Comparison of ENCODE assay signal across 12 cellular contexts in the genomic region with DNA sequence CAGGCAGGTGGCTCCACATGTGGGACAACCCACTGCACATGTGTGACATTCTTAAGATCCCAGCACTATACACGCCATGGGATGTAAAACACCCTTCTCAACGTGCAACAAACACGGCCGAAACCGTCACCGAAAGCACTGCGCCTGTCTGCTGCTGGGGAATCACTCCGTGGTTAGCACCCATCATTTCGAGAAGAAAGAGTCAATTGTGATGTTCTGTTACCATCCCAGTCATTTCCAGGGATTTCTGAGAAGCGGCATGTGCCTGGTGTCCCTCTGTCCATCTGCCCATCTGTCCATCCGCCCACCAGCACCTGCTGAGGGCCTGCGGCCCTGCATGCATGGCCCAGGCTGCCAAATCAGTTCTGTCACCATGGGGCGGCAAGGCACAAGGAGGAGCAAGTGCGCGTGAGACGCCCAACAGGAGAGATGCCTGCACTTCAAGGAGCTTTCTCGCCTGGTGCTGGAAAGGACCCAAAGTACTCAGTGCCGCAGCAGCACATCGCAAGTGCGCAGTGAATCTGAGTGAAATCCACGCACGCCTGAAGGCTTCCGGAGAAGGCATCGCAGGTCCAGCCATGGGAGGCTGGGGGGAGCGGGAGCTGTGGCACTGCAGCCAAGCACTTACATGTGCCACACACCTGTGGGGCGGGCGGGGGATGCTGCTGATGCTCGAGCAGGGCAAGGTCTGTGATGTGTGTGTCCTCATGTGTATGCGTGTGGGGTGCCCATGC. TPM values are rescaled to one million over a fixed set of nuclear protein-coding genes. Genes with fewer than 3 reads are reported as not detected.
A peak's percentile ranks its signal among the peaks of the same experiment; 100 is the strongest.
DNase-seq lines count a peak whose midpoint lies in the region; ATAC-seq and TF ChIP-seq lines count a peak whose summit lies in the region.
"Had no signal": no experiment of that assay in that cellular context is flagged by ENCODE, and none has a peak within 500 bp of the region (broad histone marks: within the 10 kb centered on the region; RNA-seq: fewer than 3 reads in every experiment).

No MANE protein-coding gene starts in this region.

- TF ChIP-seq POLR2A in GM15510 (IDR thresholded peaks at IDR 0.05; ENCODE audit: borderline replicate concordance, extremely low read depth, insufficient read length): peak; percentile 18
- TF ChIP-seq POLR2A in spleen (IDR thresholded peaks at IDR 0.05): no peak
- no peak for TF ChIP-seq POLR2A in uterus (IDR thresholded peaks at IDR 0.05)

- H3K27me3 ChIP-seq in spleen (replicated peaks in 1 of 7) (peaks cover 0 to 26% (median 0%) of the 10 kb centered on the region in 7 donors), uterus (no peaks in the 10 kb centered on the region)
- H3K27me3 ChIP-seq: heart left ventricle had no signal

- DNase-seq in cerebellar cortex (ENCODE audit: low spot score) (peak; percentile 2), spleen (peak; percentile 80), SKM-1 (lab: John Stamatoyannopoulos, UW; ENCODE audit: unreplicated experiment) (no peak), uterus (no peak), C1 segment of cervical spinal cord (lab: John Stamatoyannopoulos, UW) (no peak)
- DNase-seq: effector CD8-positive, alpha-beta T cell; KBM-7; mesendoderm; RPMI8226 had no signal

- H3K36me3 ChIP-seq in spleen: no peaks in the 10 kb centered on the region
- H3K36me3 ChIP-seq in uterus: no peaks in the 10 kb centered on the region
- H3K36me3 ChIP-seq: heart left ventricle had no signal

- intact Hi-C loops in spleen (cut with DNase I; ENCODE audit: low total_unique reads): no loop called here
- intact Hi-C loops in uterus (cut with DNase I; ENCODE audit: low total_unique reads): no loop called here

- WGBS in spleen, 5 donors: 82 to 90% (median 86%) methylated on average over 26 to 29 of the region's 29 CpGs

- H3K4me3 ChIP-seq in spleen (peak overlapping the region in 3 of 8 donors; percentile 12 to 58 (median 24)), uterus (no peak overlapping the region)
- H3K4me3 ChIP-seq: heart left ventricle had no signal

- H3K9me3 ChIP-seq in spleen (no peaks in the 10 kb centered on the region), uterus (no peaks in the 10 kb centered on the region)
- H3K9me3 ChIP-seq: heart left ventricle had no signal

- H3K27ac ChIP-seq in spleen (peak overlapping the region in 3 of 8 donors; percentile 18 to 87 (median 80)), uterus (no peak overlapping the region)
- H3K27ac ChIP-seq: heart left ventricle had no signal

- peak; percentile 36 for ATAC-seq in GM21786 (IDR thresholded peaks at IDR 0.05; ENCODE audit: unreplicated experiment)
- ATAC-seq: heart left ventricle had no signal

- TF ChIP-seq CTCF in spleen (IDR thresholded peaks at IDR 0.05 in 8 of 11, conservative IDR thresholded peaks at IDR 0.05 in 3 of 11) (no peak), uterus (IDR thresholded peaks at IDR 0.05) (no peak)

- H3K4me1 ChIP-seq in spleen (peaks cover 36 to 80% (median 61%) of the 10 kb centered on the region in 6 donors), uterus (peaks cover 0 to 13% of the 10 kb centered on the region in 2 donors)

RNA-seq across cellular contexts. Expression of a gene that starts 38.0 kb away (rescaled TPM):
- 10 to 100 TPM; 17.9 to 39.2 (median 31.3) TPM for total RNA-seq in spleen
- 10 to 100 TPM; 14.2 to 25.0 (median 15.0) TPM for polyA plus RNA-seq in spleen
- 10 to 100 TPM in 3 of 4 donors, 1 to 10 TPM in 1; 4.7 to 42.2 (median 15.8) TPM for total RNA-seq in uterus

Comparison
In these comparisons a context has a peak if more than half of its experiments do, and no peak if none do; other contexts are left out.
1. DNase-seq: peak in cerebellar cortex (single experiment) and spleen (single experiment); none in SKM-1 (single experiment), uterus (0 of 2) and C1 segment of cervical spinal cord (0 of 14).